14 cellular contexts compared by ENCODE assay signal in the genomic region with DNA sequence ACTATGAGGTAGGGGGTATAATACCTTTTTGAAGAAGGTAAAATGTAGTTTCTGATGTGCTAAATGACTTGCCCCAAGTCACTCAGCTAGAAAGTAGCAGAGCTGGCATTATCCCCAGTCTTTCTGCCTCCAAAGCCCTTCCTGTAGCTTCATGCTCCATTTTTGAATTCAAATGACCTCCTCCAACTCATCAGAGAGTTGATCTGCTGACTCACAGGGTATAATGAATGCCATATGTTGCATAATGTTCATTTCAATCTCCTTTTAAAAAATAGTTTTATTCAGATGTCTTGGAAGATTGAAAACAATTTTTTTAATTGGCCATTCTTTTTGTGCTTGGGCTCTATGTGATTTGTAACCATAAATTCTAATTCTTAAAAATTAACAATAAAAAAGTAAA.
DNase-seq lines count a peak whose midpoint lies in the region; ATAC-seq, FAIRE-seq and TF ChIP-seq lines count a peak whose summit lies in the region.
"Had no signal": no experiment of that assay in that cellular context is flagged by ENCODE, and none has a peak within 500 bp of the region (broad histone marks: within the 10 kb centered on the region; RNA-seq: fewer than 3 reads in every experiment).

No MANE protein-coding gene starts in this region.

- H3K36me3 ChIP-seq in body of pancreas (replicated peaks in 1 of 2; ENCODE audit: insufficient read depth in 1 of 2, low read depth in 2 of 2): peaks cover 0 to 2% of the 10 kb centered on the region in 2 donors

- TF ChIP-seq POLR2A in body of pancreas (IDR thresholded peaks at IDR 0.05): no peak

- no peaks in the 10 kb centered on the region for H3K27me3 ChIP-seq in body of pancreas

- H3K27ac ChIP-seq in body of pancreas (no peak overlapping the region), coronary artery (no peak overlapping the region)

- no peaks in the 10 kb centered on the region for H3K9me3 ChIP-seq in body of pancreas

- no peak for FAIRE-seq in urothelium cell line (lab: Jason Lieb, UNC)

- TF ChIP-seq CTCF in AG10803 (conservative IDR thresholded peaks at IDR 0.05; ENCODE audit: low read length) (no peak), cardiac fibroblast (IDR thresholded peaks at IDR 0.05; ENCODE audit: low read depth, low read length) (no peak), body of pancreas (IDR thresholded peaks at IDR 0.05) (no peak), coronary artery (IDR thresholded peaks at IDR 0.05) (no peak)

- intact Hi-C loops in body of pancreas (cut with DNase I): loop anchor here (10.0 kb wide), 1 partner anchor 60 kb away; no protein-coding TSS in a partner anchor

- peak; percentile 90 for DNase-seq in AG10803 (ENCODE audit: low read depth)
- peak; percentile 68 for DNase-seq in HT1080 (ENCODE audit: low read depth)
- DNase-seq in cardiac fibroblast (ENCODE audit: low read depth in 2 of 2): peak; percentile 84 to 88
- DNase-seq in lung microvascular endothelial cell (ENCODE audit: low read depth in 2 of 2): peak; percentile 58 to 82
- no peak for DNase-seq in body of pancreas
- no peak for DNase-seq in urothelium cell line (ENCODE audit: low spot score)
- DNase-seq in coronary artery (ENCODE audit: low spot score): no peak
- DNase-seq: activated B cell treated with CpG ODN at 0.5 μM for 24 hours; activated T-cell treated with anti-CD3 and anti-CD28 coated beads, Interleukin-2, amount 50 U/mL, for 48 hours; COR-L47; hippocampal formation; NCI-H187; stimulated activated CD4-positive, alpha-beta T cell treated with anti-CD3 and anti-CD28 coated beads, Interleukin-12 subunit alpha, Interleukin-12 subunit beta, amount 100 ng/mL, for 4 hours had no signal

- H3K4me3 ChIP-seq in AG10803 (ENCODE audit: low read length) (no peak overlapping the region), cardiac fibroblast (replicated peaks in 1 of 2; ENCODE audit: low read depth in 2 of 2, low read length in 2 of 2) (no peak overlapping the region), body of pancreas (no peak overlapping the region), coronary artery (no peak overlapping the region)

- H3K4me1 ChIP-seq in body of pancreas: no peaks in the 10 kb centered on the region

- ATAC-seq in body of pancreas (no peak), HG02884 (IDR thresholded peaks at IDR 0.05; ENCODE audit: unreplicated experiment) (no peak)

Comparison
In these comparisons a context has a peak if more than half of its experiments do, and no peak if none do; other contexts are left out.
1. DNase-seq: peak in AG10803 (single experiment), HT1080 (single experiment), cardiac fibroblast (2 of 2) and lung microvascular endothelial cell (2 of 2); none in body of pancreas (0 of 4), urothelium cell line (single experiment) and coronary artery (single experiment).